In the genomic region with DNA sequence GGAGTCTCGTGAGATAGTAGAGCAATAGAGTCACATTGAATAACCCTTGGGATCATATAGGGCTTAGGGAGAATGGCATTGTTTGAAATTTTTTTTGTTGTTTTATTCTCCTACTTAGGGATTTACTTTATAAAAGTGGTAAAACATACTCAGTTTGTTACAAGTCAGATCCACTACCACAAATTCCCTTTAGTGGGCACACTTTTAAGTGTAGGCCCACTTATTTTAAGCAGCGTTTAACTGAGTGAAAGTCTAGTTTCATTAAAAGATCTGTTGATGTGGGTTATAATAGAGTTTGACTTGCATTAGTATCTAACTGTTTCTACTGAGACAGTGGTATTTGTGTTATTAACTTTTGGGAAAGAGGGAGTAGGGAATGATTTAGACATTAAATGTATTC, we compare ENCODE assay signal across 30 cellular contexts. TPM values are rescaled to one million over a fixed set of nuclear protein-coding genes. Genes with fewer than 3 reads are reported as not detected.
DNase-seq lines count a peak whose midpoint lies in the region; ATAC-seq and TF ChIP-seq lines count a peak whose summit lies in the region.
"Had no signal": no experiment of that assay in that cellular context is flagged by ENCODE, and none has a peak within 500 bp of the region (broad histone marks: within the 10 kb centered on the region; RNA-seq: fewer than 3 reads in every experiment).

No MANE protein-coding gene starts in this region.

- peak; percentile 51 for TF ChIP-seq CTCF in SK-N-SH (IDR thresholded peaks at IDR 0.05)
- TF ChIP-seq CTCF in LNCAP (IDR thresholded peaks at IDR 0.05) = peak; percentile 28; the same call in 1 of the 2 replicates
- TF ChIP-seq CTCF in retinal pigment epithelial cell (conservative IDR thresholded peaks at IDR 0.05; ENCODE audit: low read depth, low read length) = peak; percentile 35

- CTCF ChIA-PET in SK-N-SH (lab: Yijun Ruan, JAX) = interaction anchor here (0.9 to 14.8 kb wide), 7 partner anchors 11 to 238 kb away, joined by 3 to 428 read pairs (median 12); no protein-coding TSS in a partner anchor

- H3K4me1 Mint-ChIP-seq in activated naive CD8-positive, alpha-beta T cell treated with anti-CD3 and anti-CD28 coated beads, Interleukin-2, amount 50 U/mL, for 24 hours = peaks cover 50% of the 10 kb centered on the region

- no peak overlapping the region for H3K4me2 ChIP-seq in SK-N-SH

- H3K27me3 Mint-ChIP-seq in activated naive CD8-positive, alpha-beta T cell treated with anti-CD3 and anti-CD28 coated beads, Interleukin-2, amount 50 U/mL, for 24 hours = no peaks in the 10 kb centered on the region
- H3K27me3 Mint-ChIP-seq: activated CD4-positive, alpha-beta T cell treated with anti-CD3 and anti-CD28 coated beads, Interleukin-2, amount 10 ng/mL, durations not matched to agents 24 days and 14 days; effector memory CD8-positive, alpha-beta T cell; IgD-negative memory B cell had no signal

- peaks cover 38% of the 10 kb centered on the region for H3K36me3 Mint-ChIP-seq in activated naive CD8-positive, alpha-beta T cell treated with anti-CD3 and anti-CD28 coated beads, Interleukin-2, amount 50 U/mL, for 24 hours (ENCODE audit: low read depth)

- H3K79me2 ChIP-seq in SK-N-SH (ENCODE audit: insufficient read depth) = peaks cover 95% of the 10 kb centered on the region

- H3K9ac ChIP-seq in SK-N-SH = no peak overlapping the region

- POLR2A ChIA-PET in SK-N-SH (lab: Yijun Ruan, JAX) = no interaction called here

- H3K9me3 ChIP-seq in SK-N-SH (no peaks in the 10 kb centered on the region), esophagus (ENCODE audit: control insufficient read depth in 2 of 2, insufficient read depth in 1 of 2, low read depth in 1 of 2, low read length in 1 of 2) (no peaks in the 10 kb centered on the region)
- H3K9me3 ChIP-seq: right atrium auricular region, tibial nerve had no signal

- H3K27me3 ChIP-seq in SK-N-SH (ENCODE audit: insufficient read depth) (no peaks in the 10 kb centered on the region), esophagus (ENCODE audit: control insufficient read depth in 1 of 2, insufficient read depth in 2 of 2, low read length in 2 of 2) (no peaks in the 10 kb centered on the region)
- H3K27me3 ChIP-seq: right atrium auricular region, tibial nerve had no signal

- H4K20me1 ChIP-seq in SK-N-SH (ENCODE audit: insufficient read depth) = peaks cover 50% of the 10 kb centered on the region

- peaks cover 17% of the 10 kb centered on the region for H3F3A ChIP-seq in SK-N-SH (replicated peaks; ENCODE audit: insufficient read depth)

- no peak for DNase-seq in SK-N-SH
- DNase-seq in retinal pigment epithelial cell (ENCODE audit: low read depth) = no peak
- no peak for DNase-seq in kidney tubule cell (ENCODE audit: low spot score)
- no peak for DNase-seq in activated naive CD8-positive, alpha-beta T cell treated with anti-CD3 and anti-CD28 coated beads, Interleukin-2, amount 50 U/mL, for 24 hours
- no peak for DNase-seq in NCI-H446 treated with DMSO at 0.1 percent for 48 hours (lab: John Stamatoyannopoulos, UW)
- DNase-seq: activated CD4-positive, alpha-beta T cell treated with anti-CD3 and anti-CD28 coated beads, Interleukin-2, amount 10 ng/mL, durations not matched to agents 24 days and 14 days; activated naive CD4-positive, alpha-beta T cell treated with Interleukin-2 at 50 U/mL for 16 hours; activated T-cell treated with anti-CD3 and anti-CD28 coated beads, Interleukin-2, amount 50 U/mL, for 72 hours; AML-193; amniotic stem cell; COR-L47; effector memory CD8-positive, alpha-beta T cell; H9; left ventricle myocardium superior; NCI-H1417; NCI-H2029 treated with DMSO at 0.1 percent for 48 hours; NCI-H2227 treated with DMSO at 0.1 percent for 48 hours; NCI-H774; stimulated activated CD4-positive, alpha-beta T cell treated with anti-CD3 and anti-CD28 coated beads, Interleukin-2, amount 100 ng/mL, for 24 hours had no signal

- no peaks in the 10 kb centered on the region for H3K9me3 Mint-ChIP-seq in activated naive CD8-positive, alpha-beta T cell treated with anti-CD3 and anti-CD28 coated beads, Interleukin-2, amount 50 U/mL, for 24 hours
- H3K9me3 Mint-ChIP-seq: activated CD4-positive, alpha-beta T cell treated with anti-CD3 and anti-CD28 coated beads, Interleukin-2, amount 10 ng/mL, durations not matched to agents 24 days and 14 days; activated T-cell treated with anti-CD3 and anti-CD28 coated beads, Interleukin-2, amount 50 U/mL, for 72 hours; effector memory CD8-positive, alpha-beta T cell; H9; IgD-negative memory B cell; T-helper 2 cell treated with Interferon-gamma antibody and Interleukin-4, amounts not matched to agents 5 μg/mL and 100 μg/mL, for 36 hours had no signal

- no peak for TF ChIP-seq EP300 in SK-N-SH (IDR thresholded peaks at IDR 0.05; ENCODE audit: borderline replicate concordance in 1 of 2, low read depth in 1 of 2, low read length in 1 of 2)

- H3K36me3 ChIP-seq in SK-N-SH (replicated peaks in 1 of 2; ENCODE audit: control insufficient read depth in 1 of 2, insufficient read depth in 2 of 2, low read length in 1 of 2) (peaks cover 24 to 26% of the 10 kb centered on the region in 2 experiments), esophagus (ENCODE audit: control insufficient read depth in 2 of 2, insufficient read depth in 2 of 2, low read length in 1 of 2) (peaks cover 0 to 3% of the 10 kb centered on the region in 2 donors)

- no peak overlapping the region for H3K4me3 ChIP-seq in SK-N-SH (ENCODE audit: low read depth in 2 of 2, low read length in 1 of 2)
- H3K4me3 ChIP-seq in esophagus (ENCODE audit: low read depth in 1 of 2, low read length in 2 of 2) = no peak overlapping the region
- no peak overlapping the region for H3K4me3 ChIP-seq in retinal pigment epithelial cell (ENCODE audit: low read length)
- H3K4me3 ChIP-seq: coronary artery, GM12878, right atrium auricular region, tibial nerve had no signal

- no peak overlapping the region for H3K27ac ChIP-seq in SK-N-SH (ENCODE audit: low read depth in 2 of 2, low read length in 1 of 2)
- peak overlapping the region; percentile 8 to 42 for H3K27ac ChIP-seq in esophagus (ENCODE audit: low read depth in 2 of 2, low read length in 1 of 2)
- H3K27ac ChIP-seq: coronary artery, RWPE1, VCaP had no signal

- no peak overlapping the region for H3K4me3 Mint-ChIP-seq in activated naive CD8-positive, alpha-beta T cell treated with anti-CD3 and anti-CD28 coated beads, Interleukin-2, amount 50 U/mL, for 24 hours
- H3K4me3 Mint-ChIP-seq: activated CD4-positive, alpha-beta T cell treated with anti-CD3 and anti-CD28 coated beads, Interleukin-2, amount 10 ng/mL, durations not matched to agents 24 days and 14 days; activated T-cell treated with anti-CD3 and anti-CD28 coated beads, Interleukin-2, amount 50 U/mL, for 72 hours; H9; IgD-negative memory B cell; T-helper 2 cell treated with Interferon-gamma antibody and Interleukin-4, amounts not matched to agents 5 μg/mL and 100 μg/mL, for 36 hours had no signal

- no peak for TF ChIP-seq RAD21 in SK-N-SH (IDR thresholded peaks at IDR 0.05; ENCODE audit: low read length)

- WGBS in SK-N-SH (ENCODE audit: low lambda C conversion rate) = 90% methylated on average over 2 of the region's 2 CpGs
- 83 to 86% methylated on average over 2 of the region's 2 CpGs for WGBS in esophagus, 2 donors

- H3K27ac Mint-ChIP-seq in activated naive CD8-positive, alpha-beta T cell treated with anti-CD3 and anti-CD28 coated beads, Interleukin-2, amount 50 U/mL, for 24 hours = no peak overlapping the region
- H3K27ac Mint-ChIP-seq: activated CD4-positive, alpha-beta T cell treated with anti-CD3 and anti-CD28 coated beads, Interleukin-2, amount 10 ng/mL, durations not matched to agents 24 days and 14 days; activated T-cell treated with anti-CD3 and anti-CD28 coated beads, Interleukin-2, amount 50 U/mL, for 72 hours; T-helper 2 cell treated with Interferon-gamma antibody and Interleukin-4, amounts not matched to agents 5 μg/mL and 100 μg/mL, for 36 hours had no signal

- no peak overlapping the region for H2AFZ ChIP-seq in SK-N-SH (ENCODE audit: low read depth)

- no peaks in the 10 kb centered on the region for H3K9me2 ChIP-seq in SK-N-SH

- H3K4me1 ChIP-seq in SK-N-SH (ENCODE audit: control insufficient read depth in 1 of 2, insufficient read depth in 2 of 2, low read depth in 1 of 2, low read length in 1 of 2) (no peaks in the 10 kb centered on the region; a peak in 1 of 4 replicates), esophagus (ENCODE audit: control insufficient read depth in 2 of 2, insufficient read depth in 2 of 2, low read length in 1 of 2) (no peaks in the 10 kb centered on the region)

- no peak; the same call in 2 of the 3 replicates for ATAC-seq in SK-N-SH treated with all-trans-retinoic acid at 6 μM for 48 hours
- ATAC-seq in activated naive CD8-positive, alpha-beta T cell treated with anti-CD3 and anti-CD28 coated beads, Interleukin-2, amount 50 U/mL, for 24 hours = no peak
- ATAC-seq: activated T-cell treated with anti-CD3 and anti-CD28 coated beads, Interleukin-2, amount 50 U/mL, for 72 hours; effector memory CD8-positive, alpha-beta T cell; GM12878 had no signal

TF ChIP-seq in SK-N-SH, 30 proteins besides CTCF, POLR2A, EP300 and RAD21:
- TF ChIP-seq FOXM1 (IDR thresholded peaks at IDR 0.05; ENCODE audit: low read depth) = no peak
- no peak for TF ChIP-seq NFIC (IDR thresholded peaks at IDR 0.05; ENCODE audit: borderline replicate concordance)
- no peak for TF ChIP-seq RCOR1 (IDR thresholded peaks at IDR 0.05; ENCODE audit: low read length)
- TF ChIP-seq TEAD4 (IDR thresholded peaks at IDR 0.05; ENCODE audit: borderline replicate concordance, insufficient read depth) = no peak
- TF ChIP-seq CHD2 (IDR thresholded peaks at IDR 0.05; ENCODE audit: low read length, partially characterized antibody) = no peak

TF ChIP-seq in SK-N-SH treated with all-trans-retinoic acid at 6 μM for 48 hours, 23 proteins besides CTCF, POLR2A, EP300 and RAD21 (continues in another document):
- no peak for TF ChIP-seq ARNTL (CRISPR knock-in tag; IDR thresholded peaks at IDR 0.05; ENCODE audit: borderline replicate concordance, low read depth)
- TF ChIP-seq TOX (CRISPR knock-in tag; IDR thresholded peaks at IDR 0.05; ENCODE audit: borderline replicate concordance) = no peak

RNA-seq across cellular contexts. Expression of a gene that starts 49.3 kb away (rescaled TPM):
- polyA plus RNA-seq in SK-N-SH (2012; rRNA removed) (41.6 and 49.2 TPM in 2 replicates), esophagus (10 to 100 TPM; 17.1 to 25.9 TPM)
- polyA plus RNA-seq in SK-N-SH (2012; cell fraction: cytosol; rRNA removed) = 27.1 and 31.0 TPM in 2 replicates
- 103 and 133 TPM in 2 replicates for polyA plus RNA-seq in SK-N-SH (2012; cell fraction: nucleus; rRNA removed)

Comparison
In these comparisons a context has a peak if more than half of its experiments do, and no peak if none do; other contexts are left out.
1. H3K27ac ChIP-seq: peak in esophagus (2 of 2); none in SK-N-SH (0 of 2).
2. Peak in every context shown above with its lines, with median percentiles within 50 percentile points of each other: CTCF ChIP-seq.